Comparison of ENCODE assay signal across 26 cellular contexts in genomic region chr6:78999737-79000136, GRCh38.
"Had no signal": no experiment of that assay in that cellular context is flagged by ENCODE, and none has a peak within 500 bp of the region (broad histone marks: within the 10 kb centered on the region; RNA-seq: fewer than 3 reads in every experiment).

No MANE protein-coding gene starts in this region.

- H3K4me1 Mint-ChIP-seq: WTC11 had no signal

- H3K4me1 ChIP-seq: gastroesophageal sphincter, lower lobe of right lung, upper lobe of left lung had no signal

- H3K27me3 Mint-ChIP-seq: activated naive CD8-positive, alpha-beta T cell treated with anti-CD3 and anti-CD28 coated beads for 36 hours; naive B cell had no signal

- FAIRE-seq: bronchial epithelial cell, endometrium had no signal

- DNase-seq: activated CD4-positive, alpha-beta T cell treated with anti-CD3 and anti-CD28 coated beads for 4 hours; activated CD4-positive, alpha-beta T cell treated with anti-CD3 and anti-CD28 coated beads, Interleukin-2, amount 50 U/mL, for 48 hours; activated CD8-positive, alpha-beta memory T cell treated with anti-CD3 and anti-CD28 coated beads, Interleukin-2, amount 50 U/mL, for 48 hours; activated naive CD4-positive, alpha-beta T cell; activated naive CD8-positive, alpha-beta T cell treated with anti-CD3 and anti-CD28 coated beads for 36 hours; activated T-cell treated with anti-CD3 and anti-CD28 coated beads, Interleukin-2, amount 50 U/mL, for 4 hours; amygdala; head of caudate nucleus; hypothalamus; islet precursor cell; left colon; lower lobe of right lung; mesendoderm; naive B cell; occipital lobe; posterior cingulate gyrus; stimulated activated CD4-positive, alpha-beta T cell treated with anti-CD3 and anti-CD28 coated beads, Interleukin-15, amount 100 ng/mL, for 24 hours; stimulated activated naive CD4-positive, alpha-beta T cell; T-helper 9 cell; upper lobe of left lung had no signal

- H3K9me3 ChIP-seq: gastroesophageal sphincter, lower lobe of right lung, upper lobe of left lung had no signal

- H3K27me3 ChIP-seq: gastroesophageal sphincter, upper lobe of left lung had no signal

- H3K4me3 ChIP-seq: gastroesophageal sphincter, lower lobe of right lung, smooth muscle cell, upper lobe of left lung had no signal

- H3K9me3 Mint-ChIP-seq: activated naive CD8-positive, alpha-beta T cell treated with anti-CD3 and anti-CD28 coated beads for 36 hours; activated T-cell treated with anti-CD3 and anti-CD28 coated beads, Interleukin-2, amount 50 U/mL, for 4 hours; activated T-helper 2 cell treated with anti-CD3 and anti-CD28 coated beads, Interferon-gamma antibody, Interleukin-2, Interleukin-4, amounts not matched to agents 10 μg/mL and 5 μg/mL and 100 μg/mL, durations not matched to agents 14 hours and 24 hours and 36 hours; naive B cell; WTC11 had no signal

- H3K4me3 Mint-ChIP-seq: activated naive CD8-positive, alpha-beta T cell treated with anti-CD3 and anti-CD28 coated beads for 36 hours; activated T-cell treated with anti-CD3 and anti-CD28 coated beads, Interleukin-2, amount 50 U/mL, for 4 hours; naive B cell; WTC11 had no signal

- H3K27ac Mint-ChIP-seq: activated naive CD8-positive, alpha-beta T cell treated with anti-CD3 and anti-CD28 coated beads for 36 hours; activated T-helper 2 cell treated with anti-CD3 and anti-CD28 coated beads, Interferon-gamma antibody, Interleukin-2, Interleukin-4, amounts not matched to agents 10 μg/mL and 5 μg/mL and 100 μg/mL, durations not matched to agents 14 hours and 24 hours and 36 hours; WTC11 had no signal
